ENCODE assay signal across 8 cellular contexts in the genomic region with DNA sequence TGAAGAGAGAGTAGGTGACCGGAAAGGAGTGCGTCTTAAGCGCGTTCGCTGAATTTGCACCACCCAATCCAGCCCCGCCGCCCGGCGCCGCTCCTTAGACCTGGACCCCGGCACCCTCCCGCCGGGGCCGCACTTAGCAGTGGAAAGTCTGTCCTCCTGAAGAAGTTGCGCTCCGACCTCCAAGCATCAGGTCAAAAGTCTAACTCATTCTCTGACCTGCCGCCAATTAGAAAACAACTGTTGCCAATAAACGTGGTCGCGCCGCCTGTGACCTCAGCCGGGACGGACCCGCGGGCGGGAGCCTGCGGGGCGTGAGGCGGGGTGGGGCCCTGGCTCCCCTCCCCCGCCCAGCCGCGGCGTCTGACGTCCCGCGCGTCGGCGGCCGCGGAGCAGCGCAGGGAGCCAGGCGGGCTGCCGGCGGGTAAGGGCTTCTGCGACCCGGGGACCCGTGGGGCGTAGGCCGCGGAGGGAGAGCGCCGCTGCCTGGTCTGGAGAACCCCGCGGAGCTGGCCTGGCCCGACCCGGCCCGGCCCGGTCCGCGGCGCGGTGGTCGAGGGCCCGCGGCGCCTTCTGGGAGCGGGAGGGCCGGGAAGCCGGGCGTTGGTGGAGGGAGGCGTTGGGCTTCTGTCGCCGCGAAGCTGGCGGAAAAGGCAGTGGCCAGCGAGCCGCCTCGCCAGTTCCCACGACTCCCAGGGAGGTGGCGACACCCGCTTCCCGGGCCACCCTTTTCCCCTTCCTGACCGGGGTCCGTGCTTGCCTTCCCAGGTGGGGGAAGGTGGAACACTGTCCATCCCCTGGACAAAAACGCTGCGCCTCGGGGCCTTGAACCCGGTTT.
DNase-seq lines count a peak whose midpoint lies in the region; ATAC-seq and TF ChIP-seq lines count a peak whose summit lies in the region.

A gene with protein sequence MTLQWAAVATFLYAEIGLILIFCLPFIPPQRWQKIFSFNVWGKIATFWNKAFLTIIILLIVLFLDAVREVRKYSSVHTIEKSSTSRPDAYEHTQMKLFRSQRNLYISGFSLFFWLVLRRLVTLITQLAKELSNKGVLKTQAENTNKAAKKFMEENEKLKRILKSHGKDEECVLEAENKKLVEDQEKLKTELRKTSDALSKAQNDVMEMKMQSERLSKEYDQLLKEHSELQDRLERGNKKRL (plus strand): TSS at position 366 of the 835 bp plus-strand sequence. CDS start 527 bp downstream, outside the sequence.

- peak; percentile 72 for ATAC-seq in GM18870 (IDR thresholded peaks at IDR 0.05; ENCODE audit: unreplicated experiment)
- ATAC-seq in HG03103 (IDR thresholded peaks at IDR 0.05; ENCODE audit: low read depth, unreplicated experiment), result peak; percentile 86

- peak within 1 kb of the TSS; percentile 96 to 98 for H3K27ac ChIP-seq in coronary artery

- H3K4me3 ChIP-seq in AG10803 (ENCODE audit: low read length) (peak within 1 kb of the TSS; percentile 84), coronary artery (peak within 1 kb of the TSS; percentile 91)

- TF ChIP-seq CTCF in AG10803 (conservative IDR thresholded peaks at IDR 0.05; ENCODE audit: low read length), result peak; percentile 24; the same call in 1 of the 2 replicates
- TF ChIP-seq CTCF in coronary artery (IDR thresholded peaks at IDR 0.05), result peak; percentile 14

- DNase-seq in AG10803 (ENCODE audit: low read depth) (peak; percentile 57), NCI-H446 (lab: John Stamatoyannopoulos, UW) (peak; percentile 32 to 61), coronary artery (ENCODE audit: low spot score) (peak; percentile 86), left kidney (ENCODE audit: low read depth, low spot score) (peak; percentile 90)
- peak; percentile 57 to 64 for DNase-seq in activated CD4-positive, alpha-beta T cell treated with anti-CD3 and anti-CD28 coated beads for 4 hours
- peak; percentile 75 to 79 for DNase-seq in stimulated activated CD4-positive, alpha-beta T cell treated with anti-CD3 and anti-CD28 coated beads, Interleukin-2, amount 100 ng/mL, for 24 hours

Comparison
In these comparisons a context has a peak if more than half of its experiments do, and no peak if none do; other contexts are left out.
1. Peak in every context shown above with its lines: DNase-seq, ATAC-seq, H3K4me3 ChIP-seq and H3K27ac ChIP-seq.